In the genomic region with DNA sequence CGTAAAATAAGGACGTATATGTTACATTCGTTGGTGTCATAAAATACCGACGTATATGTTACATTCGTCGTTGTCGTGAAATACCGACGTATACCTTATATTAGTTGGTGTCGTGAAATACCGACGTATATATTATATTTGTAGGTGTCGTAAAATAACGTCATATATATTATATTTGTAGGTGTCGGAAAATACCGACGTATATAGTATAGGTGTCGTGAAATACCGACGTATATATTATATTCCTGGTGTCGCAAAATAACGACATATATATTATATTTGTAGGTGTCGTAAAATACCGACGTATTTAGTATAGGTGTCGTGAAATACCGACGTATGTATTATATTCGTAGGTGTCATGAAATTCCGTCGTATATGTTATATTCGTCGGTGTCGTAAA, we compare ENCODE assay signal across 4 cellular contexts.
FAIRE-seq lines count a peak whose summit lies in the region.
"Not testable (repeated sequence)": the region's sequence is repeated elsewhere in the genome, so short reads cannot be mapped to it uniquely, and the experiment has no call there.

No MANE protein-coding gene starts in this region.

- H3K4me1 ChIP-seq in HUES6 (ENCODE audit: control insufficient read depth, insufficient read depth, low read length); iPS-18a (ENCODE audit: control insufficient read depth, low read depth, low read length): not testable (repeated sequence)

- H3K27ac ChIP-seq in HUES6 (ENCODE audit: low read depth, low read length); iPS-18a (ENCODE audit: low read length): not testable (repeated sequence)

- FAIRE-seq in colon (lab: Jason Lieb, UNC) (peak; percentile 97), endometrium (lab: Jason Lieb, UNC) (peak; percentile 15)

- not testable (repeated sequence) for H3K27me3 ChIP-seq in HUES6 (ENCODE audit: control insufficient read depth, insufficient read depth, low read length); iPS-18a (ENCODE audit: control insufficient read depth, insufficient read depth, low read length)

- not testable (repeated sequence) for H3K36me3 ChIP-seq in HUES6 (ENCODE audit: control insufficient read depth, insufficient read depth, low read length); iPS-18a (ENCODE audit: control insufficient read depth, low read depth, low read length)

- not testable (repeated sequence) for H3K9ac ChIP-seq in HUES6 (ENCODE audit: low read length); iPS-18a (ENCODE audit: low read length)

- H3K9me3 ChIP-seq in HUES6 (ENCODE audit: control insufficient read depth, insufficient read depth, low read depth, low read length) (peaks cover 51% of the 10 kb centered on the region), iPS-18a (ENCODE audit: control insufficient read depth, low read depth, low read length) (peaks cover 62% of the 10 kb centered on the region)

- H3K4me3 ChIP-seq in HUES6 (ENCODE audit: low read depth, low read length), result peak overlapping the region; percentile 16; the same call in 1 of the 2 replicates
- peak overlapping the region; percentile 27 for H3K4me3 ChIP-seq in iPS-18a (ENCODE audit: low read length)
